ENCODE assay signal across 1 cellular context in the genomic region with DNA sequence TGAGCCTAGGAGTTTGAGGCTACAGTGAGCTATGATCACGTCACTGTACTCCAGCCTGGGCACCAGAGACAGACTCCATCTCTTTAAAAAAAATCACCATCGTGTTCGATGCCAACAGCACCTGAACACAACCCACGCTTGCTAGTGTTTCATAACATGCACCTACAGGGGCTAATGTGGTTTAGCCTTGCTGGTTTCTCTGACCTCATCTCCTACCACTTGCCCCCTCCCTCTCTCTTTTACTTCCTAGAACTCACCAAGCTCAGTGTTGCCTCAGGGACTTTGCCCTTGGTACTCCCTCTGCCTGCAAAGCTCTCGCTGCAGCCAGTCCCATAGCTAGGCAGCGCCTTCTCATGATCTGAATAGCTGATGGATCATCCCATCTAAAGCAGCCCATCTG.
A peak's percentile ranks its signal among the peaks of the same experiment; 100 is the strongest.
TF ChIP-seq lines count a peak whose summit lies in the region.

No MANE protein-coding gene starts in this region.

TF ChIP-seq in HepG2, 621 proteins besides CTCF, POLR2A, EP300 and RAD21 (continued from another document and continues in another):
- TF ChIP-seq, protein P1, sequence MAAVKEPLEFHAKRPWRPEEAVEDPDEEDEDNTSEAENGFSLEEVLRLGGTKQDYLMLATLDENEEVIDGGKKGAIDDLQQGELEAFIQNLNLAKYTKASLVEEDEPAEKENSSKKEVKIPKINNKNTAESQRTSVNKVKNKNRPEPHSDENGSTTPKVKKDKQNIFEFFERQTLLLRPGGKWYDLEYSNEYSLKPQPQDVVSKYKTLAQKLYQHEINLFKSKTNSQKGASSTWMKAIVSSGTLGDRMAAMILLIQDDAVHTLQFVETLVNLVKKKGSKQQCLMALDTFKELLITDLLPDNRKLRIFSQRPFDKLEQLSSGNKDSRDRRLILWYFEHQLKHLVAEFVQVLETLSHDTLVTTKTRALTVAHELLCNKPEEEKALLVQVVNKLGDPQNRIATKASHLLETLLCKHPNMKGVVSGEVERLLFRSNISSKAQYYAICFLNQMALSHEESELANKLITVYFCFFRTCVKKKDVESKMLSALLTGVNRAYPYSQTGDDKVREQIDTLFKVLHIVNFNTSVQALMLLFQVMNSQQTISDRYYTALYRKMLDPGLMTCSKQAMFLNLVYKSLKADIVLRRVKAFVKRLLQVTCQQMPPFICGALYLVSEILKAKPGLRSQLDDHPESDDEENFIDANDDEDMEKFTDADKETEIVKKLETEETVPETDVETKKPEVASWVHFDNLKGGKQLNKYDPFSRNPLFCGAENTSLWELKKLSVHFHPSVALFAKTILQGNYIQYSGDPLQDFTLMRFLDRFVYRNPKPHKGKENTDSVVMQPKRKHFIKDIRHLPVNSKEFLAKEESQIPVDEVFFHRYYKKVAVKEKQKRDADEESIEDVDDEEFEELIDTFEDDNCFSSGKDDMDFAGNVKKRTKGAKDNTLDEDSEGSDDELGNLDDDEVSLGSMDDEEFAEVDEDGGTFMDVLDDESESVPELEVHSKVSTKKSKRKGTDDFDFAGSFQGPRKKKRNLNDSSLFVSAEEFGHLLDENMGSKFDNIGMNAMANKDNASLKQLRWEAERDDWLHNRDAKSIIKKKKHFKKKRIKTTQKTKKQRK (IDR thresholded peaks at IDR 0.05; ENCODE audit: low read length) = no peak
- TF ChIP-seq ZNF205 (CRISPR knock-in tag; IDR thresholded peaks at IDR 0.05) (no peak), ZNF773 (CRISPR knock-in tag; IDR thresholded peaks at IDR 0.05; ENCODE audit: borderline replicate concordance) (no peak), MXD4 (CRISPR knock-in tag; IDR thresholded peaks at IDR 0.05) (no peak), KDM3A (CRISPR knock-in tag; IDR thresholded peaks at IDR 0.05; ENCODE audit: low read depth) (no peak), MEF2D (CRISPR knock-in tag; IDR thresholded peaks at IDR 0.05) (no peak), ZFYVE20 (CRISPR knock-in tag; IDR thresholded peaks at IDR 0.05; ENCODE audit: borderline replicate concordance, low read depth) (no peak), ZZZ3 (CRISPR knock-in tag; IDR thresholded peaks at IDR 0.05; ENCODE audit: borderline replicate concordance) (no peak), CC2D1A (CRISPR knock-in tag; IDR thresholded peaks at IDR 0.05) (no peak), ZSCAN22 (CRISPR knock-in tag; IDR thresholded peaks at IDR 0.05) (no peak), CHD2 (IDR thresholded peaks at IDR 0.05; ENCODE audit: low read depth, low read length) (no peak), XBP1 (CRISPR knock-in tag; IDR thresholded peaks at IDR 0.05) (no peak), RXRB (CRISPR knock-in tag; IDR thresholded peaks at IDR 0.05; ENCODE audit: borderline replicate concordance) (0 out of 2 replicates have a peak, but pooled peaks have one; percentile 35), ZNF878 (CRISPR knock-in tag; IDR thresholded peaks at IDR 0.05) (no peak)
- TF ChIP-seq, protein P2, sequence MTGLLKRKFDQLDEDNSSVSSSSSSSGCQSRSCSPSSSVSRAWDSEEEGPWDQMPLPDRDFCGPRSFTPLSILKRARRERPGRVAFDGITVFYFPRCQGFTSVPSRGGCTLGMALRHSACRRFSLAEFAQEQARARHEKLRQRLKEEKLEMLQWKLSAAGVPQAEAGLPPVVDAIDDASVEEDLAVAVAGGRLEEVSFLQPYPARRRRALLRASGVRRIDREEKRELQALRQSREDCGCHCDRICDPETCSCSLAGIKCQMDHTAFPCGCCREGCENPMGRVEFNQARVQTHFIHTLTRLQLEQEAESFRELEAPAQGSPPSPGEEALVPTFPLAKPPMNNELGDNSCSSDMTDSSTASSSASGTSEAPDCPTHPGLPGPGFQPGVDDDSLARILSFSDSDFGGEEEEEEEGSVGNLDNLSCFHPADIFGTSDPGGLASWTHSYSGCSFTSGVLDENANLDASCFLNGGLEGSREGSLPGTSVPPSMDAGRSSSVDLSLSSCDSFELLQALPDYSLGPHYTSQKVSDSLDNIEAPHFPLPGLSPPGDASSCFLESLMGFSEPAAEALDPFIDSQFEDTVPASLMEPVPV (CRISPR knock-in tag; IDR thresholded peaks at IDR 0.05) = no peak
- TF ChIP-seq, protein P3, sequence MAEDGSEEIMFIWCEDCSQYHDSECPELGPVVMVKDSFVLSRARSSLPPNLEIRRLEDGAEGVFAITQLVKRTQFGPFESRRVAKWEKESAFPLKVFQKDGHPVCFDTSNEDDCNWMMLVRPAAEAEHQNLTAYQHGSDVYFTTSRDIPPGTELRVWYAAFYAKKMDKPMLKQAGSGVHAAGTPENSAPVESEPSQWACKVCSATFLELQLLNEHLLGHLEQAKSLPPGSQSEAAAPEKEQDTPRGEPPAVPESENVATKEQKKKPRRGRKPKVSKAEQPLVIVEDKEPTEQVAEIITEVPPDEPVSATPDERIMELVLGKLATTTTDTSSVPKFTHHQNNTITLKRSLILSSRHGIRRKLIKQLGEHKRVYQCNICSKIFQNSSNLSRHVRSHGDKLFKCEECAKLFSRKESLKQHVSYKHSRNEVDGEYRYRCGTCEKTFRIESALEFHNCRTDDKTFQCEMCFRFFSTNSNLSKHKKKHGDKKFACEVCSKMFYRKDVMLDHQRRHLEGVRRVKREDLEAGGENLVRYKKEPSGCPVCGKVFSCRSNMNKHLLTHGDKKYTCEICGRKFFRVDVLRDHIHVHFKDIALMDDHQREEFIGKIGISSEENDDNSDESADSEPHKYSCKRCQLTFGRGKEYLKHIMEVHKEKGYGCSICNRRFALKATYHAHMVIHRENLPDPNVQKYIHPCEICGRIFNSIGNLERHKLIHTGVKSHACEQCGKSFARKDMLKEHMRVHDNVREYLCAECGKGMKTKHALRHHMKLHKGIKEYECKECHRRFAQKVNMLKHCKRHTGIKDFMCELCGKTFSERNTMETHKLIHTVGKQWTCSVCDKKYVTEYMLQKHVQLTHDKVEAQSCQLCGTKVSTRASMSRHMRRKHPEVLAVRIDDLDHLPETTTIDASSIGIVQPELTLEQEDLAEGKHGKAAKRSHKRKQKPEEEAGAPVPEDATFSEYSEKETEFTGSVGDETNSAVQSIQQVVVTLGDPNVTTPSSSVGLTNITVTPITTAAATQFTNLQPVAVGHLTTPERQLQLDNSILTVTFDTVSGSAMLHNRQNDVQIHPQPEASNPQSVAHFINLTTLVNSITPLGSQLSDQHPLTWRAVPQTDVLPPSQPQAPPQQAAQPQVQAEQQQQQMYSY (CRISPR knock-in tag; IDR thresholded peaks at IDR 0.05) = no peak
- TF ChIP-seq, protein P4, sequence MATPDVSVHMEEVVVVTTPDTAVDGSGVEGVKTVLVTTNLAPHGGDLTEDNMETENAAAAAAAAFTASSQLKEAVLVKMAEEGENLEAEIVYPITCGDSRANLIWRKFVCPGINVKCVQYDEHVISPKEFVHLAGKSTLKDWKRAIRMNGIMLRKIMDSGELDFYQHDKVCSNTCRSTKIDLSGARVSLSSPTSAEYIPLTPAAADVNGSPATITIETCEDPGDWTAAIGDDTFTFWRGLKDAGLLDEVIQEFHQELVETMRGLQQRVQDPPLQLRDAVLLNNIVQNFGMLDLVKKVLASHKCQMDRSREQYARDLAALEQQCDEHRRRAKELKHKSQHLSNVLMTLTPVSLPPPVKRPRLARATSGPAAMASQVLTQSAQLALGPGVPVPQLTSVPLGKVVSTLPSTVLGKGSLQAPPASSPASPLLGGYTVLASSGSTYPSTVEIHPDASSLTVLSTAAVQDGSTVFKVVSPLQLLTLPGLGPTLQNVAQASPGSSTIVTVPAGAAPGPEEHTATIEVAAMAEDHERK (CRISPR knock-in tag; IDR thresholded peaks at IDR 0.05; ENCODE audit: low read depth) = no peak
- TF ChIP-seq, protein P5, sequence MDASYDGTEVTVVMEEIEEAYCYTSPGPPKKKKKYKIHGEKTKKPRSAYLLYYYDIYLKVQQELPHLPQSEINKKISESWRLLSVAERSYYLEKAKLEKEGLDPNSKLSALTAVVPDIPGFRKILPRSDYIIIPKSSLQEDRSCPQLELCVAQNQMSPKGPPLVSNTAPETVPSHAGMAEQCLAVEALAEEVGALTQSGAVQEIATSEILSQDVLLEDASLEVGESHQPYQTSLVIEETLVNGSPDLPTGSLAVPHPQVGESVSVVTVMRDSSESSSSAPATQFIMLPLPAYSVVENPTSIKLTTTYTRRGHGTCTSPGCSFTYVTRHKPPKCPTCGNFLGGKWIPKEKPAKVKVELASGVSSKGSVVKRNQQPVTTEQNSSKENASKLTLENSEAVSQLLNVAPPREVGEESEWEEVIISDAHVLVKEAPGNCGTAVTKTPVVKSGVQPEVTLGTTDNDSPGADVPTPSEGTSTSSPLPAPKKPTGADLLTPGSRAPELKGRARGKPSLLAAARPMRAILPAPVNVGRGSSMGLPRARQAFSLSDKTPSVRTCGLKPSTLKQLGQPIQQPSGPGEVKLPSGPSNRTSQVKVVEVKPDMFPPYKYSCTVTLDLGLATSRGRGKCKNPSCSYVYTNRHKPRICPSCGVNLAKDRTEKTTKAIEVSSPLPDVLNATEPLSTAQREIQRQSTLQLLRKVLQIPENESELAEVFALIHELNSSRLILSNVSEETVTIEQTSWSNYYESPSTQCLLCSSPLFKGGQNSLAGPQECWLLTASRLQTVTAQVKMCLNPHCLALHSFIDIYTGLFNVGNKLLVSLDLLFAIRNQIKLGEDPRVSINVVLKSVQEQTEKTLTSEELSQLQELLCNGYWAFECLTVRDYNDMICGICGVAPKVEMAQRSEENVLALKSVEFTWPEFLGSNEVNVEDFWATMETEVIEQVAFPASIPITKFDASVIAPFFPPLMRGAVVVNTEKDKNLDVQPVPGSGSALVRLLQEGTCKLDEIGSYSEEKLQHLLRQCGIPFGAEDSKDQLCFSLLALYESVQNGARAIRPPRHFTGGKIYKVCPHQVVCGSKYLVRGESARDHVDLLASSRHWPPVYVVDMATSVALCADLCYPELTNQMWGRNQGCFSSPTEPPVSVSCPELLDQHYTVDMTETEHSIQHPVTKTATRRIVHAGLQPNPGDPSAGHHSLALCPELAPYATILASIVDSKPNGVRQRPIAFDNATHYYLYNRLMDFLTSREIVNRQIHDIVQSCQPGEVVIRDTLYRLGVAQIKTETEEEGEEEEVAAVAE (CRISPR knock-in tag; IDR thresholded peaks at IDR 0.05; ENCODE audit: borderline replicate concordance) = no peak
- TF ChIP-seq, protein P6, sequence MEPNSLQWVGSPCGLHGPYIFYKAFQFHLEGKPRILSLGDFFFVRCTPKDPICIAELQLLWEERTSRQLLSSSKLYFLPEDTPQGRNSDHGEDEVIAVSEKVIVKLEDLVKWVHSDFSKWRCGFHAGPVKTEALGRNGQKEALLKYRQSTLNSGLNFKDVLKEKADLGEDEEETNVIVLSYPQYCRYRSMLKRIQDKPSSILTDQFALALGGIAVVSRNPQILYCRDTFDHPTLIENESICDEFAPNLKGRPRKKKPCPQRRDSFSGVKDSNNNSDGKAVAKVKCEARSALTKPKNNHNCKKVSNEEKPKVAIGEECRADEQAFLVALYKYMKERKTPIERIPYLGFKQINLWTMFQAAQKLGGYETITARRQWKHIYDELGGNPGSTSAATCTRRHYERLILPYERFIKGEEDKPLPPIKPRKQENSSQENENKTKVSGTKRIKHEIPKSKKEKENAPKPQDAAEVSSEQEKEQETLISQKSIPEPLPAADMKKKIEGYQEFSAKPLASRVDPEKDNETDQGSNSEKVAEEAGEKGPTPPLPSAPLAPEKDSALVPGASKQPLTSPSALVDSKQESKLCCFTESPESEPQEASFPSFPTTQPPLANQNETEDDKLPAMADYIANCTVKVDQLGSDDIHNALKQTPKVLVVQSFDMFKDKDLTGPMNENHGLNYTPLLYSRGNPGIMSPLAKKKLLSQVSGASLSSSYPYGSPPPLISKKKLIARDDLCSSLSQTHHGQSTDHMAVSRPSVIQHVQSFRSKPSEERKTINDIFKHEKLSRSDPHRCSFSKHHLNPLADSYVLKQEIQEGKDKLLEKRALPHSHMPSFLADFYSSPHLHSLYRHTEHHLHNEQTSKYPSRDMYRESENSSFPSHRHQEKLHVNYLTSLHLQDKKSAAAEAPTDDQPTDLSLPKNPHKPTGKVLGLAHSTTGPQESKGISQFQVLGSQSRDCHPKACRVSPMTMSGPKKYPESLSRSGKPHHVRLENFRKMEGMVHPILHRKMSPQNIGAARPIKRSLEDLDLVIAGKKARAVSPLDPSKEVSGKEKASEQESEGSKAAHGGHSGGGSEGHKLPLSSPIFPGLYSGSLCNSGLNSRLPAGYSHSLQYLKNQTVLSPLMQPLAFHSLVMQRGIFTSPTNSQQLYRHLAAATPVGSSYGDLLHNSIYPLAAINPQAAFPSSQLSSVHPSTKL (CRISPR knock-in tag; IDR thresholded peaks at IDR 0.05) = peak; percentile 66; the same call in 1 of the 2 replicates
- TF ChIP-seq, protein P7, sequence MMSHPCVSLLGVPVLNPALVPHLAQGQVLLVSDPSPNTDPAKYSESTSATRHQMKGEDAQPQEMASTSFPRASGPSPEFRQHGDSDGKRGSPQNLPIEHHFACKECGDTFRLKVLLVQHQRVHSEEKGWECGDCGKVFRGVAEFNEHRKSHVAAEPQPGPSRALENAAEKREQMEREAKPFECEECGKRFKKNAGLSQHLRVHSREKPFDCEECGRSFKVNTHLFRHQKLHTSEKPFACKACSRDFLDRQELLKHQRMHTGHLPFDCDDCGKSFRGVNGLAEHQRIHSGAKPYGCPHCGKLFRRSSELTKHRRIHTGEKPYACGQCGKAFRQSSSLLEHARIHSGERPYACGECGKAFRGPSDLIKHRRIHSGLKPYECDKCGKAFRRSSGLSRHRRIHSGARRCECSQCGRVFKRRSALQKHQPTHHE (CRISPR knock-in tag; IDR thresholded peaks at IDR 0.05; ENCODE audit: borderline replicate concordance) = no peak
- TF ChIP-seq, protein P8, sequence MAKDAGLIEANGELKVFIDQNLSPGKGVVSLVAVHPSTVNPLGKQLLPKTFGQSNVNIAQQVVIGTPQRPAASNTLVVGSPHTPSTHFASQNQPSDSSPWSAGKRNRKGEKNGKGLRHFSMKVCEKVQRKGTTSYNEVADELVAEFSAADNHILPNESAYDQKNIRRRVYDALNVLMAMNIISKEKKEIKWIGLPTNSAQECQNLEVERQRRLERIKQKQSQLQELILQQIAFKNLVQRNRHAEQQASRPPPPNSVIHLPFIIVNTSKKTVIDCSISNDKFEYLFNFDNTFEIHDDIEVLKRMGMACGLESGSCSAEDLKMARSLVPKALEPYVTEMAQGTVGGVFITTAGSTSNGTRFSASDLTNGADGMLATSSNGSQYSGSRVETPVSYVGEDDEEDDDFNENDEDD (CRISPR knock-in tag; IDR thresholded peaks at IDR 0.05; ENCODE audit: borderline replicate concordance) = no peak
- TF ChIP-seq, protein P9, sequence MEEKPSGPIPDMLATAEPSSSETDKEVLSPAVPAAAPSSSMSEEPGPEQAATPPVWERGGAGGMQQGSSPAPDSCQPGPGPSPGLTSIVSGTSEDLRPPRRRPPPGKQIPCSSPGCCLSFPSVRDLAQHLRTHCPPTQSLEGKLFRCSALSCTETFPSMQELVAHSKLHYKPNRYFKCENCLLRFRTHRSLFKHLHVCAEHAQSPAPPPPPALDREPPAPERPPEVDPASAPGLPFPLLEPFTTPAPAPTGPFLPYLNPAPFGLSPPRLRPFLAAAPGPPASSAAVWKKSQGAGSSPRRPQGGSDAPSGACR (CRISPR knock-in tag; IDR thresholded peaks at IDR 0.05) = no peak
- TF ChIP-seq, protein P10, sequence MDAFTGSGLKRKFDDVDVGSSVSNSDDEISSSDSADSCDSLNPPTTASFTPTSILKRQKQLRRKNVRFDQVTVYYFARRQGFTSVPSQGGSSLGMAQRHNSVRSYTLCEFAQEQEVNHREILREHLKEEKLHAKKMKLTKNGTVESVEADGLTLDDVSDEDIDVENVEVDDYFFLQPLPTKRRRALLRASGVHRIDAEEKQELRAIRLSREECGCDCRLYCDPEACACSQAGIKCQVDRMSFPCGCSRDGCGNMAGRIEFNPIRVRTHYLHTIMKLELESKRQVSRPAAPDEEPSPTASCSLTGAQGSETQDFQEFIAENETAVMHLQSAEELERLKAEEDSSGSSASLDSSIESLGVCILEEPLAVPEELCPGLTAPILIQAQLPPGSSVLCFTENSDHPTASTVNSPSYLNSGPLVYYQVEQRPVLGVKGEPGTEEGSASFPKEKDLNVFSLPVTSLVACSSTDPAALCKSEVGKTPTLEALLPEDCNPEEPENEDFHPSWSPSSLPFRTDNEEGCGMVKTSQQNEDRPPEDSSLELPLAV (CRISPR knock-in tag; conservative IDR thresholded peaks at IDR 0.05; ENCODE audit: low read depth) = no peak
